Comparison of ENCODE assay signal across 27 cellular contexts in the genomic region with DNA sequence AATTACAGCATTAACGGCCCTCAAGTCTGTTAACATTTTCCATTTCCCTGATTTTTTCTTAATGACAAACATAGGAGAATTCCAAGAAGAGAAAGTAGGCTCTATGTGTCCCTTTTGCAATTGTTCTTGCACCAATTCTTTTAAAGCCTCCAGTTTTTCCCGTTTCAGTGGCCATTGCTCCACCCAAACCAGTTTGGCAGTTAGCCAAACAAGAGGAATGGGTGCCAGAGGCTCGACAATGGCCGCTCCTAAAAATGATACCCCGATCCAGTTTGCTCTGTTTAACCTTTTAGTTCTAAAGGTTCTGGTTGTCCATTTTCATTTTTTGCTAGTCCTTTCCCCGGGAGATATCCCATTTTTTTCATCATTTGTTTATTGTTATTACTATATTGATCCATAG. TPM values are rescaled to one million over a fixed set of nuclear protein-coding genes. Genes with fewer than 3 reads are reported as not detected.
"Had no signal": no experiment of that assay in that cellular context is flagged by ENCODE, and none has a peak within 500 bp of the region (broad histone marks: within the 10 kb centered on the region; RNA-seq: fewer than 3 reads in every experiment).

No MANE protein-coding gene starts in this region.

- H3K27ac Mint-ChIP-seq: natural killer cell; nephron; neural progenitor cell; progenitor cell of endocrine pancreas; stimulated activated effector memory CD8-positive, alpha-beta T cell treated with anti-CD3 and anti-CD28 coated beads, Interleukin-12 subunit alpha, Interleukin-12 subunit beta, amount 100 ng/mL, for 72 hours; stimulated activated naive B cell treated with anti-CD40 and anti-IgM and Interleukin-4, amounts not matched to agents 10 μg/mL and 1 μg/mL and 100 μg/mL, for 72 hours; stimulated activated naive CD8-positive, alpha-beta T cell treated with anti-CD3 and anti-CD28 coated beads, Interleukin-15, Interleukin-2, amounts not matched to agents 100 ng/mL and 50 ng/mL, for 24 hours had no signal

- H3K36me3 Mint-ChIP-seq: natural killer cell; neural progenitor cell; stimulated activated effector memory CD8-positive, alpha-beta T cell treated with anti-CD3 and anti-CD28 coated beads, Interleukin-12 subunit alpha, Interleukin-12 subunit beta, amount 100 ng/mL, for 72 hours had no signal

- H3K4me3 Mint-ChIP-seq: natural killer cell; nephron; neural progenitor cell; stimulated activated effector memory CD8-positive, alpha-beta T cell treated with anti-CD3 and anti-CD28 coated beads, Interleukin-12 subunit alpha, Interleukin-12 subunit beta, amount 100 ng/mL, for 72 hours; stimulated activated naive B cell treated with anti-CD40 and anti-IgM and Interleukin-4, amounts not matched to agents 10 μg/mL and 1 μg/mL and 100 μg/mL, for 72 hours; stimulated activated naive CD8-positive, alpha-beta T cell treated with anti-CD3 and anti-CD28 coated beads, Interleukin-15, Interleukin-2, amounts not matched to agents 100 ng/mL and 50 ng/mL, for 24 hours had no signal

- H3K9me3 Mint-ChIP-seq: stimulated activated naive B cell treated with anti-CD40 and anti-IgM and Interleukin-4, amounts not matched to agents 10 μg/mL and 1 μg/mL and 100 μg/mL, for 72 hours; stimulated activated naive CD8-positive, alpha-beta T cell treated with anti-CD3 and anti-CD28 coated beads, Interleukin-15, Interleukin-2, amounts not matched to agents 100 ng/mL and 50 ng/mL, for 24 hours had no signal

- H3K4me1 Mint-ChIP-seq: natural killer cell; neural progenitor cell; stimulated activated effector memory CD8-positive, alpha-beta T cell treated with anti-CD3 and anti-CD28 coated beads, Interleukin-12 subunit alpha, Interleukin-12 subunit beta, amount 100 ng/mL, for 72 hours; stimulated activated naive B cell treated with anti-CD40 and anti-IgM and Interleukin-4, amounts not matched to agents 10 μg/mL and 1 μg/mL and 100 μg/mL, for 72 hours had no signal

- H3K27me3 Mint-ChIP-seq: progenitor cell of endocrine pancreas; stimulated activated naive B cell treated with anti-CD40 and anti-IgM and Interleukin-4, amounts not matched to agents 10 μg/mL and 1 μg/mL and 100 μg/mL, for 72 hours; stimulated activated naive CD8-positive, alpha-beta T cell treated with anti-CD3 and anti-CD28 coated beads, Interleukin-15, Interleukin-2, amounts not matched to agents 100 ng/mL and 50 ng/mL, for 24 hours had no signal

- DNase-seq: natural killer cell; occipital lobe; ovary; posterior cingulate gyrus; psoas muscle; right cardiac atrium; right lobe of liver; sigmoid colon; small intestine; stimulated activated CD4-positive, alpha-beta T cell treated with anti-CD3 and anti-CD28 coated beads, Interleukin-15, amount 100 ng/mL, for 24 hours; stimulated activated CD4-positive, alpha-beta T cell treated with anti-CD3 and anti-CD28 coated beads, Interleukin-2, amount 100 ng/mL, for 24 hours; stimulated activated CD4-positive, alpha-beta T cell treated with anti-CD3 and anti-CD28 coated beads, Interleukin-2, amount 100 ng/mL, for 48 hours; stimulated activated CD4-positive, alpha-beta T cell treated with anti-CD3 and anti-CD28 coated beads, Interleukin-4, amount 100 ng/mL, for 24 hours; stimulated activated naive B cell treated with anti-CD40 and anti-IgM and Interleukin-4, amounts not matched to agents 10 μg/mL and 1 μg/mL and 100 μg/mL, for 72 hours; stimulated activated naive CD4-positive, alpha-beta T cell treated with Interleukin-2 at 50 U/mL for 16 hours; stomach; thyroid gland; upper lobe of left lung; uterus had no signal

- ATAC-seq: natural killer cell; psoas muscle; right cardiac atrium; right lobe of liver; stimulated activated effector memory CD8-positive, alpha-beta T cell treated with anti-CD3 and anti-CD28 coated beads, Interleukin-12 subunit alpha, Interleukin-12 subunit beta, amount 100 ng/mL, for 72 hours; stimulated activated naive B cell treated with anti-CD40 and anti-IgM and Interleukin-4, amounts not matched to agents 10 μg/mL and 1 μg/mL and 100 μg/mL, for 72 hours had no signal

RNA-seq across cellular contexts. Expression of a gene that starts 6.7 kb away (rescaled TPM):
- total RNA-seq: osteoblast, psoas muscle, right lobe of liver, skeletal muscle tissue, stomach, subcutaneous adipose tissue had no signal
